Comparison of ENCODE assay signal across 9 cellular contexts in the genomic region with DNA sequence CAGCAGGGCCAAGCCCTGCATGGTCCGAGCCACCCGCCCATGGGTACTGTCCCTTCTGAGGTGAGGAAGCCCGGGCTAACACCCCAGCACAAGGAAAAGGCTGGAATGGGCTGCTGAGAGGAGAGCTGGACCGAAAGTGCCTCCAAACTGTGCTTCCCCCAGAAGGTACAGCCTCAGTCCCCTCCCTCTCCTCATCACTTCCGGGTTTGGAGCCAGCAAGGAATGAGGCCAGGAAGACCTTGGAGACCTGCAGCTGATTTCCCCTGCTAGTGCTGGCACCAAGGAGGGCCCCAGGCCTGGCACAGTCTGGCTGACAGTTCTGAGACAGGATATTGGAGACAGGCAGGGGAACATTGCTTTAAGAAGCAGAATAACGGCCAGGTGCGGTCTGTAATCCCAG. TPM values are rescaled to one million over a fixed set of nuclear protein-coding genes. Genes with fewer than 3 reads are reported as not detected.
DNase-seq lines count a peak whose midpoint lies in the region; ATAC-seq, FAIRE-seq and TF ChIP-seq lines count a peak whose summit lies in the region.
"Not testable (repeated sequence)": the region's sequence is repeated elsewhere in the genome, so short reads cannot be mapped to it uniquely, and the experiment has no call there.
"Had no signal": no experiment of that assay in that cellular context is flagged by ENCODE, and none has a peak within 500 bp of the region (broad histone marks: within the 10 kb centered on the region; RNA-seq: fewer than 3 reads in every experiment).

No MANE protein-coding gene starts in this region.

- H3K79me2 ChIP-seq in PC-3 (ENCODE audit: low read length); HepG2 (ENCODE audit: insufficient read depth, low read length): not testable (repeated sequence)

- not testable (repeated sequence) for H3K9ac ChIP-seq in PC-3 (ENCODE audit: low read length); HepG2 (ENCODE audit: insufficient read depth, low read depth, low read length)

- H3K27ac ChIP-seq in A549; PC-3 (ENCODE audit: low read length); gastroesophageal sphincter; right cardiac atrium (ENCODE audit: low read length); HepG2 (ENCODE audit: extremely low read length, insufficient read depth, low read length): not testable (repeated sequence)

- not testable (repeated sequence) for DNase-seq in A549 (ENCODE audit: low read depth in 1 of 2, low spot score in 1 of 2); PC-3; right cardiac atrium; HepG2 (ENCODE audit: low spot score); sciatic nerve (ENCODE audit: low spot score)

- not testable (repeated sequence) for H3K4me3 ChIP-seq in A549; PC-3 (ENCODE audit: low read length); gastroesophageal sphincter; right cardiac atrium (ENCODE audit: low read length); HepG2 (replicated peaks in 1 of 3; ENCODE audit: insufficient read depth in 1 of 3, low read depth in 2 of 3, low read length in 3 of 3)

- not testable (repeated sequence) for BruUV-seq in PC-3 (replicated peaks; lab: Mats Ljungman, UMichigan); HepG2 (replicated peaks; lab: Mats Ljungman, UMichigan)

- not testable (repeated sequence) for H3K9me3 ChIP-seq in A549; PC-3 (ENCODE audit: low read length); gastroesophageal sphincter; right cardiac atrium (ENCODE audit: control insufficient read depth, low read length); HepG2 (ENCODE audit: low read length)

- not testable (repeated sequence) for TF ChIP-seq RAD21 in A549 (conservative IDR thresholded peaks at IDR 0.05 in 1 of 2, IDR thresholded peaks at IDR 0.05 in 1 of 2); HepG2 (CRISPR knock-in tag; IDR thresholded peaks at IDR 0.05)

- CTCF ChIA-PET in A549 (lab: Yijun Ruan, JAX); PC-3 (lab: Charles Lee); HepG2 (lab: Yijun Ruan, JAX; ENCODE audit: low intra/inter-chr PET ratio, low total read pairs): not testable (repeated sequence)

- in situ Hi-C loops in HepG2 (cut with HindIII; ENCODE audit: extremely low pct_ligation_motif_present, low pct_unique_long_range_greater_than_20kb), result not testable (repeated sequence)

- not testable (repeated sequence) for H3K4me2 ChIP-seq in A549; PC-3 (ENCODE audit: low read length); HepG2 (ENCODE audit: low read depth, low read length)

- H2AFZ ChIP-seq in PC-3 (ENCODE audit: low read length); HepG2 (ENCODE audit: low read length): not testable (repeated sequence)

- FAIRE-seq in A549 (lab: Jason Lieb, UNC); HepG2 (lab: Jason Lieb, UNC): not testable (repeated sequence)

- intact Hi-C loops in PC-3 (cut with micrococcal nuclease); right cardiac atrium (cut with DNase I); HepG2 (cut with micrococcal nuclease; ENCODE audit: unreplicated experiment); sciatic nerve (cut with DNase I): not testable (repeated sequence)

- H3K4me1 ChIP-seq in A549; PC-3 (ENCODE audit: insufficient read depth, low read length); gastroesophageal sphincter; right cardiac atrium (ENCODE audit: control insufficient read depth, insufficient read depth, low read length); HepG2 (ENCODE audit: insufficient read depth, low read length): not testable (repeated sequence)

- H3K27me3 ChIP-seq in PC-3 (ENCODE audit: low read length); gastroesophageal sphincter; right cardiac atrium (ENCODE audit: control insufficient read depth, insufficient read depth); HepG2 (ENCODE audit: control insufficient read depth in 1 of 2, insufficient read depth in 2 of 2, low read length in 2 of 2): not testable (repeated sequence)

- H4K20me1 ChIP-seq in PC-3 (ENCODE audit: low read length); HepG2 (ENCODE audit: insufficient read depth, low read length): not testable (repeated sequence)

- not testable (repeated sequence) for TF ChIP-seq EP300 in A549 (IDR thresholded peaks at IDR 0.05); gastroesophageal sphincter (IDR thresholded peaks at IDR 0.05); HepG2 (IDR thresholded peaks at IDR 0.05; ENCODE audit: low read depth in 2 of 2, low read length in 2 of 2); HepG2 (CRISPR knock-in tag; IDR thresholded peaks at IDR 0.05; ENCODE audit: borderline replicate concordance)

- POLR2A ChIA-PET in A549 (lab: Yijun Ruan, JAX); PC-3 (lab: Charles Lee; ENCODE audit: unreplicated experiment); HepG2 (lab: Yijun Ruan, JAX): not testable (repeated sequence)

- not testable (repeated sequence) for H3K9me2 ChIP-seq in PC-3 (replicated peaks; ENCODE audit: low read length)

- WGBS in A549 (ENCODE audit: missing lambda C conversion rate), result no CpG with 5 or more reads among the region's 7 CpGs
- no CpG with 5 or more reads among the region's 7 CpGs for WGBS in gastroesophageal sphincter (ENCODE audit: low coverage in 1 of 2), 2 donors
- no CpG with 5 or more reads among the region's 7 CpGs for WGBS in right cardiac atrium
- no CpG with 5 or more reads among the region's 7 CpGs for WGBS in HepG2 (ENCODE audit: low lambda C conversion rate)

- not testable (repeated sequence) for H3K36me3 ChIP-seq in PC-3 (ENCODE audit: low read depth, low read length); gastroesophageal sphincter; HepG2 (replicated peaks in 1 of 2; ENCODE audit: control insufficient read depth in 1 of 2, insufficient read depth in 2 of 2, low read length in 2 of 2)

- not testable (repeated sequence) for TF ChIP-seq POLR2A in A549 (IDR thresholded peaks at IDR 0.05; ENCODE audit: low read length); gastroesophageal sphincter (IDR thresholded peaks at IDR 0.05); HepG2 (IDR thresholded peaks at IDR 0.05; ENCODE audit: insufficient read depth in 1 of 2, low read depth in 2 of 2, low read length in 2 of 2)

- not testable (repeated sequence) for TF ChIP-seq CTCF in A549 (IDR thresholded peaks at IDR 0.05); PC-3 (conservative IDR thresholded peaks at IDR 0.05; ENCODE audit: low read depth, low read length); gastroesophageal sphincter (IDR thresholded peaks at IDR 0.05); HepG2 (CRISPR knock-in tag; IDR thresholded peaks at IDR 0.05)

- H3F3A ChIP-seq in PC-3 (ENCODE audit: low read length, unreplicated experiment), result not testable (repeated sequence)

- ATAC-seq in A549 (peak; percentile 48 to 64; a peak in 5 of 6 replicates), PC-3 (peak; percentile 14; the same call in 1 of the 2 replicates), SK-N-SH treated with all-trans-retinoic acid at 6 μM for 48 hours (peak; percentile 51), gastroesophageal sphincter (peak; percentile 16), right cardiac atrium (peak; percentile 10 to 22), HepG2 (peak; percentile 10; the same call in 2 of the 3 replicates), sciatic nerve (peak; percentile 20)

RNA-seq across cellular contexts. Expression of gene TMEM191C, which starts 31.3 kb away (rescaled TPM):
- polyA plus RNA-seq in A549 (2011; rRNA removed) (0.57 and 0.71 TPM in 2 replicates), A549 (2017; fragmentation: RNase III; extraction: RNeasy Plus Mini Kit Qiagen cat#74134 plus additional on column Dnase treatment) (0.44 to 1.2 TPM (median 0.58 TPM) in 3 replicates), right cardiac atrium (0.66 TPM), HepG2 (2011; rRNA removed) (2.9 and 3.3 TPM in 2 replicates)
- polyA plus RNA-seq in A549 (2012; cell fraction: cytosol; rRNA removed), result 1.4 and 1.5 TPM in 2 replicates
- polyA plus RNA-seq in A549 (2012; cell fraction: nucleus; rRNA removed), result 8.5 and 13.2 TPM in 2 replicates
- polyA minus RNA-seq in A549 (2011; rRNA and poly(A)+ RNA removed), result 0.54 TPM in 1 of 2 replicates, not detected in the other
- total RNA-seq in PC-3 (2014; rRNA removed) (6.4 and 6.7 TPM in 2 replicates), gastroesophageal sphincter (1 to 10 TPM in 1 of 4 donors, under 1 TPM in 2, not detected in 1; 0.15 to 4.4 (median 0.27) TPM), right cardiac atrium (1 to 10 TPM in 2 of 4 donors, under 1 TPM in 1, not detected in 1; 0.68 to 1.4 (median 1.2) TPM), HepG2 (2016; rRNA removed; fragmentation: Illumina TruSeq; extraction: Trizol) (1.2 and 2.9 TPM in 2 replicates), sciatic nerve (1.4 TPM)
- 1.9 and 4.2 TPM in 2 replicates for total RNA-seq in HepG2 (2016; cell fraction: cytosol; rRNA removed; fragmentation: Illumina TruSeq; extraction: Trizol; ENCODE audit: low read depth)
- total RNA-seq in HepG2 (2016; cell fraction: insoluble cytoplasmic fraction; rRNA removed; fragmentation: Illumina TruSeq; extraction: Trizol), result 0.85 and 0.91 TPM in 2 replicates
- total RNA-seq in HepG2 (2016; cell fraction: membrane; rRNA removed; fragmentation: Illumina TruSeq; extraction: Trizol), result 1.3 and 1.9 TPM in 2 replicates
- total RNA-seq in HepG2 (2016; cell fraction: nucleus; rRNA removed; fragmentation: Illumina TruSeq; extraction: Trizol), result 1.6 TPM in 2 replicates
- polyA plus RNA-seq in HepG2 (2011; cell fraction: cytosol; rRNA removed), result 3.1 and 4.1 TPM in 2 replicates
- 19.1 and 20.7 TPM in 2 replicates for polyA plus RNA-seq in HepG2 (2011; cell fraction: nucleus; rRNA removed)
- 1.2 and 1.3 TPM in 2 replicates for polyA plus RNA-seq in HepG2 (2012)
- polyA plus RNA-seq in HepG2 (2016; cell fraction: cytosol; fragmentation: Illumina TruSeq; extraction: Trizol; ENCODE audit: low read depth), result 0.45 and 0.86 TPM in 2 replicates
- polyA plus RNA-seq in HepG2 (2016; cell fraction: insoluble cytoplasmic fraction; fragmentation: Illumina TruSeq; extraction: Trizol; ENCODE audit: low read depth), result 0.90 and 1.4 TPM in 2 replicates
- 0.54 and 0.72 TPM in 2 replicates for polyA plus RNA-seq in HepG2 (2016; cell fraction: membrane; fragmentation: Illumina TruSeq; extraction: Trizol; ENCODE audit: low read depth)
- 3.6 and 4.2 TPM in 2 replicates for polyA plus RNA-seq in HepG2 (2016; cell fraction: nucleus; fragmentation: Illumina TruSeq; extraction: Trizol; ENCODE audit: insufficient read depth, low read depth)
- polyA minus RNA-seq in HepG2 (2011; rRNA and poly(A)+ RNA removed; ENCODE audit: low replicate concordance), result 1.1 and 3.0 TPM in 2 replicates
- polyA minus RNA-seq in HepG2 (2011; cell fraction: cytosol; rRNA and poly(A)+ RNA removed), result 1.3 and 2.4 TPM in 2 replicates
- 2.2 and 4.0 TPM in 2 replicates for polyA minus RNA-seq in HepG2 (2011; cell fraction: nucleus; rRNA and poly(A)+ RNA removed)

RNA-seq across cellular contexts. Expression of gene RIMBP3C, which starts 52.8 kb away (rescaled TPM):
- polyA plus RNA-seq in A549 (2011; rRNA removed) (0.05 and 0.08 TPM in 2 replicates), A549 (2017; fragmentation: RNase III; extraction: RNeasy Plus Mini Kit Qiagen cat#74134 plus additional on column Dnase treatment) (0.17 to 0.27 TPM (median 0.24 TPM) in 3 replicates), right cardiac atrium (0.02 TPM), HepG2 (2011; rRNA removed) (not detected in 2 replicates)
- polyA plus RNA-seq in A549 (2012; cell fraction: cytosol; rRNA removed), result 0.01 and 0.04 TPM in 2 replicates
- polyA plus RNA-seq in A549 (2012; cell fraction: nucleus; rRNA removed), result 0.04 and 0.08 TPM in 2 replicates
- polyA minus RNA-seq in A549 (2011; rRNA and poly(A)+ RNA removed), result 0.41 and 0.68 TPM in 2 replicates
- total RNA-seq in PC-3 (2014; rRNA removed) (0.29 TPM in 1 of 2 replicates, not detected in the other), gastroesophageal sphincter (under 1 TPM; 0.15 to 0.40 (median 0.25) TPM), right cardiac atrium (under 1 TPM in 2 of 4 donors, not detected in 2; 0.18 to 0.23 TPM), HepG2 (2016; rRNA removed; fragmentation: Illumina TruSeq; extraction: Trizol) (0.11 and 0.15 TPM in 2 replicates), sciatic nerve (0.36 TPM)
- total RNA-seq in HepG2 (2016; cell fraction: cytosol; rRNA removed; fragmentation: Illumina TruSeq; extraction: Trizol; ENCODE audit: low read depth), result not detected in 2 replicates
- total RNA-seq in HepG2 (2016; cell fraction: insoluble cytoplasmic fraction; rRNA removed; fragmentation: Illumina TruSeq; extraction: Trizol), result 0.13 and 0.16 TPM in 2 replicates
- 0.03 TPM in 1 of 2 replicates, not detected in the other for total RNA-seq in HepG2 (2016; cell fraction: membrane; rRNA removed; fragmentation: Illumina TruSeq; extraction: Trizol)
- 0.22 TPM in 1 of 2 replicates, not detected in the other for total RNA-seq in HepG2 (2016; cell fraction: nucleus; rRNA removed; fragmentation: Illumina TruSeq; extraction: Trizol)
- polyA plus RNA-seq in HepG2 (2011; cell fraction: cytosol; rRNA removed), result 0.01 TPM in 2 replicates
- 0.03 TPM in 1 of 2 replicates, not detected in the other for polyA plus RNA-seq in HepG2 (2011; cell fraction: nucleus; rRNA removed)
- polyA plus RNA-seq in HepG2 (2012), result 0.03 TPM in 2 replicates
- polyA plus RNA-seq in HepG2 (2016; cell fraction: cytosol; fragmentation: Illumina TruSeq; extraction: Trizol; ENCODE audit: low read depth), result not detected in 2 replicates
- polyA plus RNA-seq in HepG2 (2016; cell fraction: insoluble cytoplasmic fraction; fragmentation: Illumina TruSeq; extraction: Trizol; ENCODE audit: low read depth), result 0.04 and 0.11 TPM in 2 replicates
- polyA plus RNA-seq in HepG2 (2016; cell fraction: membrane; fragmentation: Illumina TruSeq; extraction: Trizol; ENCODE audit: low read depth), result 0.05 TPM in 1 of 2 replicates, not detected in the other
- polyA plus RNA-seq in HepG2 (2016; cell fraction: nucleus; fragmentation: Illumina TruSeq; extraction: Trizol; ENCODE audit: insufficient read depth, low read depth), result not detected in 2 replicates
- polyA minus RNA-seq in HepG2 (2011; rRNA and poly(A)+ RNA removed; ENCODE audit: low replicate concordance), result 0.02 and 0.49 TPM in 2 replicates
- not detected in 2 replicates for polyA minus RNA-seq in HepG2 (2011; cell fraction: cytosol; rRNA and poly(A)+ RNA removed)
- polyA minus RNA-seq in HepG2 (2011; cell fraction: nucleus; rRNA and poly(A)+ RNA removed), result not detected in 2 replicates
- total RNA-seq: Daoy had no signal
- polyA plus RNA-seq: AG04450 had no signal
